1 cellular context compared by ENCODE assay signal in genomic region chr1:224503161-224504118, GRCh38.
TF ChIP-seq lines count a peak whose summit lies in the region.

No MANE protein-coding gene starts in this region.

TF ChIP-seq in K562, 482 proteins besides CTCF, POLR2A, EP300 and RAD21 (continued from another document and continues in another):
- TF ChIP-seq STAT5A (IDR thresholded peaks at IDR 0.05; ENCODE audit: borderline replicate concordance, low read length) (peak; percentile 98), ETV6 (IDR thresholded peaks at IDR 0.05; ENCODE audit: borderline replicate concordance in 1 of 2, low read depth in 2 of 2, low read length in 1 of 2) (peak; percentile 62 to 94; a peak in 3 of 4 replicates), ETV6 (CRISPR knock-in tag; IDR thresholded peaks at IDR 0.05; ENCODE audit: borderline replicate concordance) (no peak), NFYB (IDR thresholded peaks at IDR 0.05; ENCODE audit: extremely low read depth, insufficient read length) (no peak), TBP (optimal IDR thresholded peaks at IDR 0.05; ENCODE audit: low read depth, low read length) (peak; percentile 64), SNIP1 (IDR thresholded peaks at IDR 0.05; ENCODE audit: low read depth) (no peak), DACH1 (IDR thresholded peaks at IDR 0.05; ENCODE audit: partially characterized antibody) (peak; percentile 96), TARDBP (IDR thresholded peaks at IDR 0.05) (peak; percentile 97), NR2C1 (IDR thresholded peaks at IDR 0.05) (peak; percentile 39), NR2C1 (tag; IDR thresholded peaks at IDR 0.05) (peak; percentile 74), SREBF2 (CRISPR knock-in tag; IDR thresholded peaks at IDR 0.05) (no peak), XRCC4 (IDR thresholded peaks at IDR 0.05; ENCODE audit: extremely low read depth, insufficient read depth, insufficient read length) (no peak), FOS (IDR thresholded peaks at IDR 0.05; ENCODE audit: extremely low read depth, insufficient read length) (peak; percentile 7), ZNF175 (CRISPR knock-in tag; IDR thresholded peaks at IDR 0.05; ENCODE audit: low read depth) (peak; percentile 96), NCOA1 (IDR thresholded peaks at IDR 0.05; ENCODE audit: low read depth) (peak; percentile 95), ERF (CRISPR knock-in tag; IDR thresholded peaks at IDR 0.05) (peak; percentile 98), ZNF253 (CRISPR knock-in tag; conservative IDR thresholded peaks at IDR 0.05) (no peak), PPARD (CRISPR knock-in tag; IDR thresholded peaks at IDR 0.05) (no peak), MYNN (IDR thresholded peaks at IDR 0.05) (peak; percentile 98), MYNN (CRISPR knock-in tag; IDR thresholded peaks at IDR 0.05) (no peak), ETS2 (tag; IDR thresholded peaks at IDR 0.05; ENCODE audit: borderline replicate concordance, poor library complexity, severe bottlenecking) (no peak), ZBTB2 (IDR thresholded peaks at IDR 0.05) (peak; percentile 83; the same call in 1 of the 2 replicates), ZNF57 (CRISPR knock-in tag; IDR thresholded peaks at IDR 0.05) (peak; percentile 71; the same call in 1 of the 2 replicates), MECOM (CRISPR knock-in tag; IDR thresholded peaks at IDR 0.05) (peak; percentile 54; the same call in 1 of the 2 replicates), PHTF2 (CRISPR knock-in tag; IDR thresholded peaks at IDR 0.05) (no peak), ZNF232 (CRISPR knock-in tag; IDR thresholded peaks at IDR 0.05) (no peak), TFAP4 (CRISPR knock-in tag; IDR thresholded peaks at IDR 0.05; ENCODE audit: borderline replicate concordance) (peak; percentile 100), ESRRB (CRISPR knock-in tag; IDR thresholded peaks at IDR 0.05; ENCODE audit: borderline replicate concordance) (no peak), ZNF695 (CRISPR knock-in tag; IDR thresholded peaks at IDR 0.05) (0 out of 2 replicates have a peak, but pooled peaks have one; percentile 6), POLR2B (IDR thresholded peaks at IDR 0.05; ENCODE audit: low read depth, partially characterized antibody) (no peak), TCF3 (CRISPR knock-in tag; IDR thresholded peaks at IDR 0.05) (peak; percentile 100), GABPB1 (CRISPR knock-in tag; IDR thresholded peaks at IDR 0.05) (peak; percentile 88; the same call in 1 of the 2 replicates), ZNF408 (CRISPR knock-in tag; IDR thresholded peaks at IDR 0.05; ENCODE audit: low read depth) (no peak), ZBTB8A (IDR thresholded peaks at IDR 0.05; ENCODE audit: partially characterized antibody) (no peak), XRCC3 (IDR thresholded peaks at IDR 0.05) (no peak), ZNF592 (IDR thresholded peaks at IDR 0.05) (peak; percentile 58), SIN3A (IDR thresholded peaks at IDR 0.05; ENCODE audit: borderline replicate concordance in 2 of 2, control insufficient read depth in 1 of 2, low read depth in 2 of 2, low read length in 2 of 2) (peak; percentile 91 to 97; a peak in 3 of 4 replicates), MCM3 (IDR thresholded peaks at IDR 0.05) (no peak), XRCC5 (IDR thresholded peaks at IDR 0.05; ENCODE audit: low read depth, low read length) (peak; percentile 77), KAT8 (IDR thresholded peaks at IDR 0.05; ENCODE audit: low read depth) (no peak), MTF1 (CRISPR knock-in tag; IDR thresholded peaks at IDR 0.05; ENCODE audit: borderline replicate concordance) (no peak)
- TF ChIP-seq, protein P1, sequence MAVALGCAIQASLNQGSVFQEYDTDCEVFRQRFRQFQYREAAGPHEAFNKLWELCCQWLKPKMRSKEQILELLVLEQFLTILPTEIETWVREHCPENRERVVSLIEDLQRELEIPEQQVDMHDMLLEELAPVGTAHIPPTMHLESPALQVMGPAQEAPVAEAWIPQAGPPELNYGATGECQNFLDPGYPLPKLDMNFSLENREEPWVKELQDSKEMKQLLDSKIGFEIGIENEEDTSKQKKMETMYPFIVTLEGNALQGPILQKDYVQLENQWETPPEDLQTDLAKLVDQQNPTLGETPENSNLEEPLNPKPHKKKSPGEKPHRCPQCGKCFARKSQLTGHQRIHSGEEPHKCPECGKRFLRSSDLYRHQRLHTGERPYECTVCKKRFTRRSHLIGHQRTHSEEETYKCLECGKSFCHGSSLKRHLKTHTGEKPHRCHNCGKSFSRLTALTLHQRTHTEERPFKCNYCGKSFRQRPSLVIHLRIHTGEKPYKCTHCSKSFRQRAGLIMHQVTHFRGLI (CRISPR knock-in tag; IDR thresholded peaks at IDR 0.05) = peak; percentile 83
- TF ChIP-seq, protein P2, sequence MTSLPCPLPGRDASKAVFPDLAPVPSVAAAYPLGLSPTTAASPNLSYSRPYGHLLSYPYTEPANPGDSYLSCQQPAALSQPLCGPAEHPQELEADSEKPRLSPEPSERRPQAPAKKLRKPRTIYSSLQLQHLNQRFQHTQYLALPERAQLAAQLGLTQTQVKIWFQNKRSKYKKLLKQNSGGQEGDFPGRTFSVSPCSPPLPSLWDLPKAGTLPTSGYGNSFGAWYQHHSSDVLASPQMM (CRISPR knock-in tag; IDR thresholded peaks at IDR 0.05) = no peak
- TF ChIP-seq, protein P3, sequence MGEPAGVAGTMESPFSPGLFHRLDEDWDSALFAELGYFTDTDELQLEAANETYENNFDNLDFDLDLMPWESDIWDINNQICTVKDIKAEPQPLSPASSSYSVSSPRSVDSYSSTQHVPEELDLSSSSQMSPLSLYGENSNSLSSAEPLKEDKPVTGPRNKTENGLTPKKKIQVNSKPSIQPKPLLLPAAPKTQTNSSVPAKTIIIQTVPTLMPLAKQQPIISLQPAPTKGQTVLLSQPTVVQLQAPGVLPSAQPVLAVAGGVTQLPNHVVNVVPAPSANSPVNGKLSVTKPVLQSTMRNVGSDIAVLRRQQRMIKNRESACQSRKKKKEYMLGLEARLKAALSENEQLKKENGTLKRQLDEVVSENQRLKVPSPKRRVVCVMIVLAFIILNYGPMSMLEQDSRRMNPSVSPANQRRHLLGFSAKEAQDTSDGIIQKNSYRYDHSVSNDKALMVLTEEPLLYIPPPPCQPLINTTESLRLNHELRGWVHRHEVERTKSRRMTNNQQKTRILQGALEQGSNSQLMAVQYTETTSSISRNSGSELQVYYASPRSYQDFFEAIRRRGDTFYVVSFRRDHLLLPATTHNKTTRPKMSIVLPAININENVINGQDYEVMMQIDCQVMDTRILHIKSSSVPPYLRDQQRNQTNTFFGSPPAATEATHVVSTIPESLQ (CRISPR knock-in tag; IDR thresholded peaks at IDR 0.05) = no peak
- TF ChIP-seq, protein P4, sequence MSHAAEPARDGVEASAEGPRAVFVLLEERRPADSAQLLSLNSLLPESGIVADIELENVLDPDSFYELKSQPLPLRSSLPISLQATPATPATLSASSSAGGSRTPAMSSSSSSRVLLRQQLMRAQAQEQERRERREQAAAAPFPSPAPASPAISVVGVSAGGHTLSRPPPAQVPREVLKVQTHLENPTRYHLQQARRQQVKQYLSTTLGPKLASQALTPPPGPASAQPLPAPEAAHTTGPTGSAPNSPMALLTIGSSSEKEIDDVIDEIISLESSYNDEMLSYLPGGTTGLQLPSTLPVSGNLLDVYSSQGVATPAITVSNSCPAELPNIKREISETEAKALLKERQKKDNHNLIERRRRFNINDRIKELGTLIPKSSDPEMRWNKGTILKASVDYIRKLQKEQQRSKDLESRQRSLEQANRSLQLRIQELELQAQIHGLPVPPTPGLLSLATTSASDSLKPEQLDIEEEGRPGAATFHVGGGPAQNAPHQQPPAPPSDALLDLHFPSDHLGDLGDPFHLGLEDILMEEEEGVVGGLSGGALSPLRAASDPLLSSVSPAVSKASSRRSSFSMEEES (CRISPR knock-in tag; IDR thresholded peaks at IDR 0.05) = no peak; the same call in 1 of the 2 replicates
- TF ChIP-seq, protein P5, sequence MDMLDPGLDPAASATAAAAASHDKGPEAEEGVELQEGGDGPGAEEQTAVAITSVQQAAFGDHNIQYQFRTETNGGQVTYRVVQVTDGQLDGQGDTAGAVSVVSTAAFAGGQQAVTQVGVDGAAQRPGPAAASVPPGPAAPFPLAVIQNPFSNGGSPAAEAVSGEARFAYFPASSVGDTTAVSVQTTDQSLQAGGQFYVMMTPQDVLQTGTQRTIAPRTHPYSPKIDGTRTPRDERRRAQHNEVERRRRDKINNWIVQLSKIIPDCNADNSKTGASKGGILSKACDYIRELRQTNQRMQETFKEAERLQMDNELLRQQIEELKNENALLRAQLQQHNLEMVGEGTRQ (CRISPR knock-in tag; IDR thresholded peaks at IDR 0.05) = no peak
